In the genomic region with DNA sequence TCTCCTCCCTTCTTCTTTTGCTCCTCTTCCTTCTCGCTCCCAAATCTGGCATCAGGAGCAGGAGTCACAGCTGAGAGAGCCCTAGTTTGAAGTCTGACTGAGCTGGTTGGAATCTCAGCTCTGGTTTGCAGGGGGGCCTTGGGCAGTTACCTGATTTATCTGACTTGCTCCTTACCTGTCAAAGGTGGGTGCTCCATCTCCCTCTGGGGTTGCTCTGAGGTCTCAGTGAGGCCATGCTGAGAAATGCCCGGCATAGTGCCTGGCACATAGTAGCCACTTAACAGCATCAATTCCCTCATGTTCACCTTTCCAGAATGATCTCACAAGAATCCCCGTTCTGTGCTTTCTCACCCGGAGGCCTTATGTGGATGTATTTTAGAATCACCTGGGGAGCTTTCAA, we compare ENCODE assay signal across 21 cellular contexts.
DNase-seq lines count a peak whose midpoint lies in the region; ATAC-seq and TF ChIP-seq lines count a peak whose summit lies in the region.
"Had no signal": no experiment of that assay in that cellular context is flagged by ENCODE, and none has a peak within 500 bp of the region (broad histone marks: within the 10 kb centered on the region; RNA-seq: fewer than 3 reads in every experiment).

No MANE protein-coding gene starts in this region.

- H3K27me3 ChIP-seq in left ventricle myocardium inferior (ENCODE audit: low read depth) (no peaks in the 10 kb centered on the region), right cardiac atrium (ENCODE audit: control insufficient read depth, insufficient read depth) (no peaks in the 10 kb centered on the region), mesendoderm (ENCODE audit: insufficient read depth, low read length, poor library complexity) (no peaks in the 10 kb centered on the region), thoracic aorta (replicated peaks; ENCODE audit: insufficient read depth) (no peaks in the 10 kb centered on the region), BE2C (no peaks in the 10 kb centered on the region), spleen (replicated peaks in 1 of 7) (no peaks in the 10 kb centered on the region)
- no peaks in the 10 kb centered on the region for H3K27me3 ChIP-seq in effector memory CD4-positive, alpha-beta T cell (replicated peaks; ENCODE audit: control insufficient read depth, insufficient read depth, low read length, poor library complexity, severe bottlenecking)

- WGBS in right cardiac atrium: 96% methylated on average over 4 of the region's 4 CpGs
- no CpG with 5 or more reads among the region's 4 CpGs for WGBS in mesendoderm (ENCODE audit: extremely low coverage, insufficient coverage, low lambda C conversion rate)
- WGBS in spleen, 5 donors: 88 to 97% (median 93%) methylated on average over 4 of the region's 4 CpGs

- no peaks in the 10 kb centered on the region for H3K79me2 ChIP-seq in mesendoderm (ENCODE audit: control insufficient read depth, insufficient read depth, low read length)

- no peak for TF ChIP-seq POLR2A in spleen (IDR thresholded peaks at IDR 0.05)

- H2BK120ac ChIP-seq in mesendoderm (ENCODE audit: low read depth, low read length): no peak overlapping the region

- peak overlapping the region; percentile 36 for H2BK5ac ChIP-seq in mesendoderm (ENCODE audit: low read length)

- no peak overlapping the region for H3K9ac ChIP-seq in mesendoderm (ENCODE audit: low read length)

- H4K8ac ChIP-seq in mesendoderm (ENCODE audit: low read depth, low read length): no peak overlapping the region

- intact Hi-C loops in left ventricle myocardium inferior (cut with micrococcal nuclease) (no loop called here), right cardiac atrium (cut with DNase I) (no loop called here), spleen (cut with DNase I; ENCODE audit: low total_unique reads) (no loop called here)

- no peak for TF ChIP-seq CTCF in left ventricle myocardium inferior (IDR thresholded peaks at IDR 0.05; ENCODE audit: borderline replicate concordance)
- no peak for TF ChIP-seq CTCF in thoracic aorta (IDR thresholded peaks at IDR 0.05)
- TF ChIP-seq CTCF in BE2C (IDR thresholded peaks at IDR 0.05; ENCODE audit: low read depth, low read length): no peak
- no peak for TF ChIP-seq CTCF in spleen (IDR thresholded peaks at IDR 0.05 in 8 of 11, conservative IDR thresholded peaks at IDR 0.05 in 3 of 11)

- H3K9me3 ChIP-seq in left ventricle myocardium inferior (replicated peaks): no peaks in the 10 kb centered on the region
- H3K9me3 ChIP-seq in right cardiac atrium (ENCODE audit: control insufficient read depth, low read length): no peaks in the 10 kb centered on the region
- H3K9me3 ChIP-seq in thoracic aorta: no peaks in the 10 kb centered on the region
- no peaks in the 10 kb centered on the region for H3K9me3 ChIP-seq in effector memory CD4-positive, alpha-beta T cell (ENCODE audit: control insufficient read depth, low read length)
- no peaks in the 10 kb centered on the region for H3K9me3 ChIP-seq in BE2C
- H3K9me3 ChIP-seq in spleen: no peaks in the 10 kb centered on the region
- H3K9me3 ChIP-seq: A549, HAP-1 had no signal

- peaks cover 22% of the 10 kb centered on the region for H3K36me3 ChIP-seq in left ventricle myocardium inferior
- no peaks in the 10 kb centered on the region for H3K36me3 ChIP-seq in mesendoderm (ENCODE audit: control insufficient read depth, insufficient read depth, low read length)
- H3K36me3 ChIP-seq in thoracic aorta: peaks cover 16% of the 10 kb centered on the region
- H3K36me3 ChIP-seq in effector memory CD4-positive, alpha-beta T cell (ENCODE audit: control insufficient read depth, insufficient read depth, low read length): no peaks in the 10 kb centered on the region
- no peaks in the 10 kb centered on the region for H3K36me3 ChIP-seq in BE2C
- H3K36me3 ChIP-seq in spleen: peaks cover 0 to 98% (median 10%) of the 10 kb centered on the region in 6 donors
- H3K36me3 ChIP-seq: HAP-1 had no signal

- no peak overlapping the region for H3K23ac ChIP-seq in mesendoderm (ENCODE audit: low read length)

- H3K27ac ChIP-seq in left ventricle myocardium inferior (replicated peaks) (peak overlapping the region; percentile 71), right cardiac atrium (ENCODE audit: low read length) (no peak overlapping the region), mesendoderm (ENCODE audit: low read depth, low read length) (no peak overlapping the region), thoracic aorta (peak overlapping the region; percentile 59 to 84), spleen (no peak overlapping the region)
- no peak overlapping the region for H3K27ac ChIP-seq in effector memory CD4-positive, alpha-beta T cell (ENCODE audit: insufficient read depth, low read length, poor library complexity, severe bottlenecking)
- H3K27ac ChIP-seq: A549 had no signal

- no peaks in the 10 kb centered on the region for H3K79me1 ChIP-seq in mesendoderm (ENCODE audit: low read length)

- H3K56ac ChIP-seq in mesendoderm (ENCODE audit: low read length): no peak overlapping the region

- no peak overlapping the region for H2AK5ac ChIP-seq in mesendoderm (ENCODE audit: low read length)

- ATAC-seq in right cardiac atrium: no peak
- no peak for ATAC-seq in thoracic aorta (ENCODE audit: insufficient number of reproducible peaks, low FRiP score, low read depth)

- no peak overlapping the region for H2BK15ac ChIP-seq in mesendoderm (replicated peaks; ENCODE audit: low read depth)

- no peak overlapping the region for H3K4ac ChIP-seq in mesendoderm (ENCODE audit: low read depth, low read length)

- no peak overlapping the region for H3K18ac ChIP-seq in mesendoderm (ENCODE audit: low read length)

- no peak overlapping the region for H4K5ac ChIP-seq in mesendoderm (ENCODE audit: low read length)

- H3K4me3 ChIP-seq in left ventricle myocardium inferior (no peak overlapping the region), right cardiac atrium (ENCODE audit: low read length) (no peak overlapping the region), mesendoderm (ENCODE audit: low read length) (no peak overlapping the region), thoracic aorta (no peak overlapping the region), BE2C (ENCODE audit: low read depth, low read length) (no peak overlapping the region), spleen (no peak overlapping the region)
- no peak overlapping the region for H3K4me3 ChIP-seq in effector memory CD4-positive, alpha-beta T cell (ENCODE audit: insufficient read depth, low read depth, low read length, poor library complexity, severe bottlenecking)
- H3K4me3 ChIP-seq: A549, HAP-1 had no signal

- DNase-seq in left ventricle myocardium inferior: no peak
- DNase-seq in right cardiac atrium: no peak
- no peak for DNase-seq in mesendoderm
- no peak for DNase-seq in thoracic aorta (ENCODE audit: low spot score)
- DNase-seq in effector memory CD4-positive, alpha-beta T cell: no peak
- no peak for DNase-seq in BE2C
- no peak for DNase-seq in spleen
- DNase-seq: 8988T; ACHN; AML-193; C1 segment of cervical spinal cord; Calu3; CD4-positive, alpha-beta memory T cell; COR-L47; DMS53; DMS79 treated with DMSO at 0.1 percent for 48 hours; GF-D8; GOT3; HFFc6 had no signal

- H3K4me1 ChIP-seq in left ventricle myocardium inferior (peaks cover 73% of the 10 kb centered on the region), right cardiac atrium (ENCODE audit: control insufficient read depth, insufficient read depth, low read length) (no peaks in the 10 kb centered on the region), mesendoderm (ENCODE audit: control insufficient read depth, low read depth, low read length) (peaks cover 12% of the 10 kb centered on the region), thoracic aorta (ENCODE audit: control insufficient read depth in 1 of 2, low read depth in 2 of 2) (peaks cover 9 to 42% of the 10 kb centered on the region in 2 donors), BE2C (no peaks in the 10 kb centered on the region), spleen (peaks cover 0 to 32% (median 11%) of the 10 kb centered on the region in 6 donors)
- H3K4me1 ChIP-seq in effector memory CD4-positive, alpha-beta T cell (ENCODE audit: control insufficient read depth, insufficient read depth, low read length, poor library complexity, severe bottlenecking): no peaks in the 10 kb centered on the region
- H3K4me1 ChIP-seq: A549, HAP-1 had no signal

- H3K4me2 ChIP-seq in mesendoderm (ENCODE audit: low read length): no peak overlapping the region
- H3K4me2 ChIP-seq: A549 had no signal

Comparison
In these comparisons a context has a peak if more than half of its experiments do, and no peak if none do; other contexts are left out.
1. H3K27ac ChIP-seq: peak in left ventricle myocardium inferior (single experiment) and thoracic aorta (2 of 2); none in right cardiac atrium (single experiment), mesendoderm (single experiment), effector memory CD4-positive, alpha-beta T cell (single experiment) and spleen (0 of 8).